ENCODE assay signal across 17 cellular contexts in the genomic region with DNA sequence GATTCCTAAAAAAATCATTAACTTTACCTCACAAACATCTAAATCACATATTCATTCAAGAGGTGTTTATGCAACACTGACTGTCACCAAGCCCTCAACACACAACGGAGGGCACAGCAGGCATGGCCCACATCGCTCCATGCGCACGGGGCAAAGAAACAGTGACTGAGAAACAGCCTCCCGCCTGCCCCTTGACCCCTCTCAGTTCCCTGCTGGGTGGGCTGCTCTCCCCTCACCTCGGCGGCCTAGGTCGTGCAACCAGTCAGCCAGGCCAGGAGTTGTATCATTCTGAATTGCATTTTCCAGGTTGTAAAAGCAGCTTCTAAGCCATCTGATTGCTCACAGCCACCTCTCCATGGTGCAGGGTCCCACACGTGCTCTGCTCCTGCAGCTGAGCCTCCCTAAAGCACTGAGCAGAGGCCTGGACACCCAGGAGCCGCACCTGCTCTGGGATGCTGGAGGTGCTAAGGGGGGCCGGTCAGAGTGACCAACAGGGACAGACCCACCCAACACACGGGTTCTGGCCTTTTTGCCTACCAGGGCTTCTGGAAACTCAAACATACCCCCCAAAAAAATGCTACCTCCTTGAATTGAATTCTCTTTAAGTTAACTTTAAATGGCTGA. TPM values are rescaled to one million over a fixed set of nuclear protein-coding genes. Genes with fewer than 3 reads are reported as not detected.
A peak's percentile ranks its signal among the peaks of the same experiment; 100 is the strongest.
DNase-seq lines count a peak whose midpoint lies in the region; ATAC-seq and TF ChIP-seq lines count a peak whose summit lies in the region.
"Had no signal": no experiment of that assay in that cellular context is flagged by ENCODE, and none has a peak within 500 bp of the region (broad histone marks: within the 10 kb centered on the region; RNA-seq: fewer than 3 reads in every experiment).

No MANE protein-coding gene starts in this region.

- H4K20me1 ChIP-seq in BLaER1 (peaks cover 100% of the 10 kb centered on the region), neural progenitor cell (ENCODE audit: low read depth) (peaks cover 94% of the 10 kb centered on the region)

- TF ChIP-seq CTCF in HEK293 (tag by site-specific recombination; IDR thresholded peaks at IDR 0.05) = no peak
- no peak for TF ChIP-seq CTCF in endodermal cell (conservative IDR thresholded peaks at IDR 0.05)
- no peak for TF ChIP-seq CTCF in neural progenitor cell (IDR thresholded peaks at IDR 0.05)

- H3K9ac ChIP-seq in BLaER1 (0 out of 2 replicates have a peak overlapping the region, but pooled peaks have one; percentile 10), endodermal cell (ENCODE audit: extremely low read depth, low read length, poor library complexity, severe bottlenecking) (no peak overlapping the region), neural progenitor cell (peak overlapping the region; percentile 42)

- no peaks in the 10 kb centered on the region for H3K9me3 Mint-ChIP-seq in endodermal cell
- no peaks in the 10 kb centered on the region for H3K9me3 Mint-ChIP-seq in neural progenitor cell
- H3K9me3 Mint-ChIP-seq in natural killer cell treated with Interleukin-12 subunit alpha and Interleukin-12 subunit beta and Interleukin-15 and Interleukin-18, amount 100 ng/mL, for 72 hours = no peaks in the 10 kb centered on the region
- no peaks in the 10 kb centered on the region for H3K9me3 Mint-ChIP-seq in activated T-helper 17 cell treated with anti-CD3 and anti-CD28 coated beads, Interleukin-2, amount 50 U/mL, for 72 hours

- no peak overlapping the region for H3K4me3 ChIP-seq in BLaER1
- no peak overlapping the region for H3K4me3 ChIP-seq in HEK293 (ENCODE audit: low read depth, low read length)
- H3K4me3 ChIP-seq in endodermal cell (ENCODE audit: low read length) = no peak overlapping the region
- H3K4me3 ChIP-seq in neural progenitor cell = no peak overlapping the region
- H3K4me3 ChIP-seq: MG63, SK-N-MC had no signal

- peaks cover 15% of the 10 kb centered on the region for H3K36me3 Mint-ChIP-seq in endodermal cell (ENCODE audit: low read depth)
- H3K36me3 Mint-ChIP-seq in neural progenitor cell = peaks cover 2% of the 10 kb centered on the region
- H3K36me3 Mint-ChIP-seq in natural killer cell treated with Interleukin-12 subunit alpha and Interleukin-12 subunit beta and Interleukin-15 and Interleukin-18, amount 100 ng/mL, for 72 hours = no peaks in the 10 kb centered on the region
- H3K36me3 Mint-ChIP-seq in activated T-helper 17 cell treated with anti-CD3 and anti-CD28 coated beads, Interleukin-2, amount 50 U/mL, for 72 hours (ENCODE audit: low read depth) = no peaks in the 10 kb centered on the region

- no peaks in the 10 kb centered on the region for H3K27me3 ChIP-seq in BLaER1
- H3K27me3 ChIP-seq in endodermal cell (ENCODE audit: control insufficient read depth, insufficient read depth, low read length, poor library complexity, severe bottlenecking) = no peaks in the 10 kb centered on the region
- H3K27me3 ChIP-seq in neural progenitor cell = no peaks in the 10 kb centered on the region
- H3K27me3 ChIP-seq: MG63 had no signal

- peaks cover 98% of the 10 kb centered on the region for H3K79me2 ChIP-seq in neural progenitor cell (ENCODE audit: low read depth)

- H3K27me3 Mint-ChIP-seq in endodermal cell (ENCODE audit: insufficient read depth) (no peaks in the 10 kb centered on the region), neural progenitor cell (ENCODE audit: insufficient read depth, low read depth) (peaks cover 5% of the 10 kb centered on the region)
- H3K27me3 Mint-ChIP-seq in natural killer cell treated with Interleukin-12 subunit alpha and Interleukin-12 subunit beta and Interleukin-15 and Interleukin-18, amount 100 ng/mL, for 72 hours = no peaks in the 10 kb centered on the region
- no peaks in the 10 kb centered on the region for H3K27me3 Mint-ChIP-seq in activated T-helper 17 cell treated with anti-CD3 and anti-CD28 coated beads, Interleukin-2, amount 50 U/mL, for 72 hours

- POLR2A ChIA-PET in HEK293 (lab: Yijun Ruan, JAX) = no interaction called here

- WGBS in endodermal cell (ENCODE audit: insufficient coverage in 1 of 2, insufficient read length in 1 of 2), 2 experiments = 66 to 81% methylated on average over 9 to 12 of the region's 12 CpGs

- no peak for ATAC-seq in natural killer cell treated with Interleukin-12 subunit alpha and Interleukin-12 subunit beta and Interleukin-15 and Interleukin-18, amount 100 ng/mL, for 72 hours
- ATAC-seq in activated T-helper 17 cell treated with anti-CD3 and anti-CD28 coated beads, Interleukin-2, amount 50 U/mL, for 72 hours (replicated peaks) = no peak
- ATAC-seq in HG02938 (IDR thresholded peaks at IDR 0.05; ENCODE audit: unreplicated experiment) = no peak

- peaks cover 50% of the 10 kb centered on the region for H3K4me1 Mint-ChIP-seq in endodermal cell
- H3K4me1 Mint-ChIP-seq in neural progenitor cell = peaks cover 76% of the 10 kb centered on the region
- peaks cover 40 to 50% of the 10 kb centered on the region in 2 donors for H3K4me1 Mint-ChIP-seq in natural killer cell treated with Interleukin-12 subunit alpha and Interleukin-12 subunit beta and Interleukin-15 and Interleukin-18, amount 100 ng/mL, for 72 hours (ENCODE audit: low read depth in 2 of 2)
- peaks cover 37% of the 10 kb centered on the region for H3K4me1 Mint-ChIP-seq in activated T-helper 17 cell treated with anti-CD3 and anti-CD28 coated beads, Interleukin-2, amount 50 U/mL, for 72 hours

- H3K4me1 ChIP-seq in BLaER1 = peaks cover 70% of the 10 kb centered on the region
- H3K4me1 ChIP-seq in HEK293 (ENCODE audit: control insufficient read depth, insufficient read depth, low read length) = peaks cover 5% of the 10 kb centered on the region
- H3K4me1 ChIP-seq in endodermal cell (ENCODE audit: control insufficient read depth, insufficient read depth, low read length) = no peaks in the 10 kb centered on the region
- H3K4me1 ChIP-seq in neural progenitor cell = peaks cover 32% of the 10 kb centered on the region

- CTCF ChIA-PET in HEK293 (lab: Yijun Ruan, JAX) = no interaction called here

- H3K36me3 ChIP-seq in BLaER1 (peaks cover 25% of the 10 kb centered on the region), HEK293 (ENCODE audit: control insufficient read depth in 2 of 2, insufficient read depth in 1 of 2, low read length in 2 of 2) (no peaks in the 10 kb centered on the region), endodermal cell (ENCODE audit: control insufficient read depth, insufficient read depth, low read length) (no peaks in the 10 kb centered on the region), neural progenitor cell (no peaks in the 10 kb centered on the region)
- H3K36me3 ChIP-seq: MG63 had no signal

- no peak for DNase-seq in endodermal cell
- peak; percentile 37 for DNase-seq in neural progenitor cell (ENCODE audit: low spot score)
- DNase-seq in natural killer cell treated with Interleukin-12 subunit alpha and Interleukin-12 subunit beta and Interleukin-15 and Interleukin-18, amount 100 ng/mL, for 72 hours (ENCODE audit: low spot score) = no peak
- DNase-seq: COR-L47, Karpas-422, MG63, NCI-H1105 treated with DMSO at 0.1 percent for 48 hours, NCI-H1694 treated with DMSO at 0.1 percent for 48 hours, NCI-H2107, NCI-H2227 treated with DMSO at 0.1 percent for 48 hours, NCI-H524 treated with DMSO at 0.1 percent for 48 hours had no signal

- H3K4me2 ChIP-seq in BLaER1 = no peak overlapping the region
- H3K4me2 ChIP-seq in neural progenitor cell = peak overlapping the region; percentile 38

- no peak overlapping the region for H2AFZ ChIP-seq in neural progenitor cell (replicated peaks)

- H3F3A ChIP-seq in neural progenitor cell (ENCODE audit: low read depth) = peaks cover 7% of the 10 kb centered on the region

- H3K9me3 ChIP-seq in BLaER1 (no peaks in the 10 kb centered on the region), HEK293 (ENCODE audit: control insufficient read depth, insufficient read depth, low read depth, low read length) (no peaks in the 10 kb centered on the region), endodermal cell (ENCODE audit: control insufficient read depth, low read length) (no peaks in the 10 kb centered on the region), neural progenitor cell (ENCODE audit: low read depth) (no peaks in the 10 kb centered on the region)
- H3K9me3 ChIP-seq: MG63 had no signal

- H3K27ac Mint-ChIP-seq in endodermal cell (peak overlapping the region; percentile 44), neural progenitor cell (peak overlapping the region; percentile 39)
- no peak overlapping the region for H3K27ac Mint-ChIP-seq in natural killer cell treated with Interleukin-12 subunit alpha and Interleukin-12 subunit beta and Interleukin-15 and Interleukin-18, amount 100 ng/mL, for 72 hours
- H3K27ac Mint-ChIP-seq in activated T-helper 17 cell treated with anti-CD3 and anti-CD28 coated beads, Interleukin-2, amount 50 U/mL, for 72 hours = no peak overlapping the region

- H3K4me3 Mint-ChIP-seq in endodermal cell (no peak overlapping the region), neural progenitor cell (peak overlapping the region; percentile 3)
- no peak overlapping the region for H3K4me3 Mint-ChIP-seq in natural killer cell treated with Interleukin-12 subunit alpha and Interleukin-12 subunit beta and Interleukin-15 and Interleukin-18, amount 100 ng/mL, for 72 hours
- no peak overlapping the region for H3K4me3 Mint-ChIP-seq in activated T-helper 17 cell treated with anti-CD3 and anti-CD28 coated beads, Interleukin-2, amount 50 U/mL, for 72 hours
- H3K4me3 Mint-ChIP-seq: CD14-positive monocyte had no signal

- H3K27ac ChIP-seq in BLaER1 (no peak overlapping the region), HEK293 (ENCODE audit: extremely low read depth, low read depth, low read length) (0 out of 2 replicates have a peak overlapping the region, but pooled peaks have one; percentile 9), endodermal cell (ENCODE audit: low read depth, low read length) (no peak overlapping the region), neural progenitor cell (no peak overlapping the region)
- H3K27ac ChIP-seq: SK-N-MC had no signal

TF ChIP-seq in HEK293, 187 proteins besides CTCF, POLR2A, EP300 and RAD21 (continues in another document):
- TF ChIP-seq ZNF555 (tag by site-specific recombination; conservative IDR thresholded peaks at IDR 0.05) (no peak), ZBTB1 (tag by site-specific recombination; IDR thresholded peaks at IDR 0.05) (no peak), ZIC2 (tag by site-specific recombination; IDR thresholded peaks at IDR 0.05) (peak; percentile 37; the same call in 1 of the 2 replicates), ZNF366 (tag by site-specific recombination; conservative IDR thresholded peaks at IDR 0.05) (no peak), IKZF3 (tag by site-specific recombination; IDR thresholded peaks at IDR 0.05) (no peak), ZNF302 (tag by site-specific recombination; IDR thresholded peaks at IDR 0.05; ENCODE audit: low read depth) (no peak)

RNA-seq across cellular contexts. Expression of a gene that starts 37.9 kb away (rescaled TPM):
- 10 to 100 TPM; 25.5 to 39.9 TPM for total RNA-seq in endodermal cell
- 23.0 TPM for polyA plus RNA-seq in endodermal cell (2013, experiment 1 of 2)
- 24.8 TPM for polyA plus RNA-seq in endodermal cell (2013, experiment 2 of 2)
- 9.9 and 10.8 TPM in 2 replicates for total RNA-seq in neural progenitor cell (ENCODE audit: low replicate concordance)
- 10 to 100 TPM; 22.2 to 53.6 TPM for total RNA-seq in natural killer cell treated with Interleukin-12 subunit alpha and Interleukin-12 subunit beta and Interleukin-15 and Interleukin-18, amount 100 ng/mL, for 72 hours
- 10 to 100 TPM; 13.4 to 14.5 TPM for total RNA-seq in activated T-helper 17 cell treated with anti-CD3 and anti-CD28 coated beads, Interleukin-2, amount 50 U/mL, for 72 hours

Comparison
In these comparisons a context has a peak if more than half of its experiments do, and no peak if none do; other contexts are left out.
1. H3K27ac Mint-ChIP-seq: peak in endodermal cell (single experiment) and neural progenitor cell (single experiment); none in natural killer cell treated with Interleukin-12 subunit alpha and Interleukin-12 subunit beta and Interleukin-15 and Interleukin-18, amount 100 ng/mL, for 72 hours (0 of 2) and activated T-helper 17 cell treated with anti-CD3 and anti-CD28 coated beads, Interleukin-2, amount 50 U/mL, for 72 hours (single experiment).